11 cellular contexts compared by ENCODE assay signal in the genomic region with DNA sequence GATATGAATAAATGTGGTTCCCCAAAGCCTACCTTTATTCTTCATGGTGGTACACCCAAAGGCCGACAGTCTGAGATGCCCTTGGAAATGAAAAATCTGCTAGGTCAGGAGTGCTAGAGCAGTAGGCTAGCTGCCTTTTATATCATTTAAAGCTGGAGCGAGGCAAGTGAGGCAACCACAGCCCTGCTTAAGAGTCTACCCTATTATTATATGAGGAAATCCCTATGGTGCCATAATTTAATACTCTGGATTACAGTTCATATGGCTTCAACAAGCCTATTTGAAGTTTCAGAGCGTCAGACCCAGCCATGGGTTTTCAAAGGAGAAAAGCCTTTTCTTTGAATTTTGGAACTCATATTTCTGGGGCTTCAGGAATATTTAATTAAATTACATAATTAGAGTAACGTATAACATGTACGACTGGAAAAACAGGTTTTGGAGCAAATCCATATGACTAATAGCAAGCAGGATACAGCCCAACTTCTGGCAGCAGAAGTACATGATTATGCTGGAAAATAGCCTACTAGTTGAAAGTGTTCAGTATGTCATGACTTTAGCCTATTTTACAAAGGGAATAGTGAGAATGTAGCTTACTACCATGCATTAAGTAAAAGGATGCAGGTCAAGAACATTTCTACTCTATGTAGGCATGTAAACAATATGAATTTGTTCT. TPM values are rescaled to one million over a fixed set of nuclear protein-coding genes. Genes with fewer than 3 reads are reported as not detected.
A peak's percentile ranks its signal among the peaks of the same experiment; 100 is the strongest.
DNase-seq lines count a peak whose midpoint lies in the region; ATAC-seq, FAIRE-seq and TF ChIP-seq lines count a peak whose summit lies in the region.
"Had no signal": no experiment of that assay in that cellular context is flagged by ENCODE, and none has a peak within 500 bp of the region (broad histone marks: within the 10 kb centered on the region; RNA-seq: fewer than 3 reads in every experiment).

No MANE protein-coding gene starts in this region.

- no peak for DNase-seq in H54 (ENCODE audit: insufficient read length, low spot score)
- DNase-seq in RWPE1 (ENCODE audit: low spot score) = peak; percentile 70
- DNase-seq in hepatocyte (ENCODE audit: low spot score) = peak; percentile 15
- no peak for DNase-seq in posterior vena cava (ENCODE audit: low spot score)
- no peak for DNase-seq in SHP77 (lab: John Stamatoyannopoulos, UW)
- DNase-seq in NCI-H187 treated with DMSO at 0.1 percent for 48 hours (lab: John Stamatoyannopoulos, UW) = no peak
- DNase-seq: activated CD8-positive, alpha-beta memory T cell treated with anti-CD3 and anti-CD28 coated beads, Interleukin-2, amount 10 ng/mL, durations not matched to agents 7 days and 5 days had no signal

- no peaks in the 10 kb centered on the region for H3K79me2 ChIP-seq in hepatocyte

- no peaks in the 10 kb centered on the region for H3K9me3 ChIP-seq in hepatocyte (ENCODE audit: low read depth)
- H3K9me3 ChIP-seq: BLaER1 treated with 17β-estradiol and CSF1 and Interleukin-3, amounts not matched to agents 10 nM and 100 nM had no signal

- H3K36me3 ChIP-seq in hepatocyte (replicated peaks; ENCODE audit: insufficient read depth, low read depth) = no peaks in the 10 kb centered on the region
- H3K36me3 ChIP-seq: BLaER1 treated with 17β-estradiol and CSF1 and Interleukin-3, amounts not matched to agents 10 nM and 100 nM had no signal

- H3K4me1 ChIP-seq in hepatocyte (ENCODE audit: insufficient read depth) = no peaks in the 10 kb centered on the region

- intact Hi-C loops in posterior vena cava (cut with DNase I) = no loop called here

- POLR2A ChIA-PET in RWPE1 (lab: Yijun Ruan, JAX; ENCODE audit: low non-redundant PET) = no interaction called here

- WGBS in hepatocyte (ENCODE audit: low lambda C conversion rate, missing lambda C conversion rate) = 76% methylated on average over 5 of the region's 5 CpGs

- no peak for TF ChIP-seq POLR2A in H54 (IDR thresholded peaks at IDR 0.05; ENCODE audit: low read depth, low read length)

- ATAC-seq in GM18511 (IDR thresholded peaks at IDR 0.05; ENCODE audit: unreplicated experiment) = no peak
- ATAC-seq: activated CD8-positive, alpha-beta memory T cell treated with anti-CD3 and anti-CD28 coated beads, Interleukin-2, amount 10 ng/mL, durations not matched to agents 7 days and 5 days had no signal

- no peak overlapping the region for H3K4me3 ChIP-seq in hepatocyte
- H3K4me3 ChIP-seq: BLaER1 treated with 17β-estradiol and CSF1 and Interleukin-3, amounts not matched to agents 10 nM and 100 nM had no signal

- no peak overlapping the region for H3K4me2 ChIP-seq in hepatocyte

- peak; percentile 60 for FAIRE-seq in H54 (lab: Jason Lieb, UNC)
- FAIRE-seq: GM18507 had no signal

- CTCF ChIA-PET in RWPE1 (lab: Yijun Ruan, JAX) = no interaction called here

- no peaks in the 10 kb centered on the region for H3K27me3 ChIP-seq in hepatocyte
- H3K27me3 ChIP-seq: BLaER1 treated with 17β-estradiol and CSF1 and Interleukin-3, amounts not matched to agents 10 nM and 100 nM had no signal

- H3K27ac ChIP-seq in 22Rv1 (peak overlapping the region; percentile 77), RWPE1 (no peak overlapping the region), hepatocyte (no peak overlapping the region)

- no peak for TF ChIP-seq CTCF in 22Rv1 (IDR thresholded peaks at IDR 0.05)
- no peak for TF ChIP-seq CTCF in RWPE1 (conservative IDR thresholded peaks at IDR 0.05; ENCODE audit: low read depth)
- TF ChIP-seq CTCF in hepatocyte (IDR thresholded peaks at IDR 0.05; ENCODE audit: poor library complexity) = no peak

- no peaks in the 10 kb centered on the region for H4K20me1 ChIP-seq in hepatocyte (ENCODE audit: insufficient read depth, poor library complexity, severe bottlenecking)
- H4K20me1 ChIP-seq: BLaER1 treated with 17β-estradiol and CSF1 and Interleukin-3, amounts not matched to agents 10 nM and 100 nM had no signal

- H3K9me2 ChIP-seq in hepatocyte (replicated peaks; ENCODE audit: insufficient read depth) = no peaks in the 10 kb centered on the region

- H2AFZ ChIP-seq in hepatocyte = no peak overlapping the region

RNA-seq across cellular contexts. Expression of a gene that starts 18.0 kb away (rescaled TPM):
- 70.7 and 73.0 TPM in 2 replicates for total RNA-seq in hepatocyte
- polyA plus RNA-seq in hepatocyte = 75.0 and 85.4 TPM in 2 replicates
- 10 to 100 TPM; 71.1 to 71.6 TPM for total RNA-seq in posterior vena cava

RNA-seq across cellular contexts. Expression of a gene that starts 35.9 kb away (rescaled TPM):
- 18.9 and 22.1 TPM in 2 replicates for total RNA-seq in hepatocyte
- polyA plus RNA-seq in hepatocyte = 10.0 and 11.3 TPM in 2 replicates
- total RNA-seq in posterior vena cava = 10 to 100 TPM; 24.9 to 30.4 TPM

Comparison
In these comparisons a context has a peak if more than half of its experiments do, and no peak if none do; other contexts are left out.
1. DNase-seq: peak in RWPE1 (single experiment) and hepatocyte (single experiment); none in H54 (single experiment), posterior vena cava (single experiment), SHP77 (0 of 2) and NCI-H187 treated with DMSO at 0.1 percent for 48 hours (single experiment).